ENCODE assay signal across 11 cellular contexts in genomic region chr14:92362781-92363235, GRCh38. TPM values are rescaled to one million over a fixed set of nuclear protein-coding genes. Genes with fewer than 3 reads are reported as not detected.
A peak's percentile ranks its signal among the peaks of the same experiment; 100 is the strongest.
DNase-seq lines count a peak whose midpoint lies in the region; ATAC-seq and TF ChIP-seq lines count a peak whose summit lies in the region.
"Had no signal": no experiment of that assay in that cellular context is flagged by ENCODE, and none has a peak within 500 bp of the region (broad histone marks: within the 10 kb centered on the region; RNA-seq: fewer than 3 reads in every experiment).

No MANE protein-coding gene starts in this region.

- peaks cover 0 to 4% of the 10 kb centered on the region in 2 donors for H3K4me1 ChIP-seq in ascending aorta
- H3K4me1 ChIP-seq: neural progenitor cell had no signal

- no peaks in the 10 kb centered on the region for H3K9me3 ChIP-seq in ascending aorta

- no peak overlapping the region for H3K27ac ChIP-seq in ascending aorta
- H3K27ac ChIP-seq: neural progenitor cell had no signal

- ATAC-seq in GM18520 (IDR thresholded peaks at IDR 0.05; ENCODE audit: unreplicated experiment) = no peak
- ATAC-seq in HG03097 (IDR thresholded peaks at IDR 0.05; ENCODE audit: low FRiP score, unreplicated experiment) = no peak
- ATAC-seq: activated T-cell treated with anti-CD3 and anti-CD28 coated beads, Interleukin-2, amount 50 U/mL, for 4 hours had no signal

- H3K27me3 ChIP-seq in ascending aorta = no peaks in the 10 kb centered on the region
- H3K27me3 ChIP-seq: neural progenitor cell had no signal

- intact Hi-C loops in ascending aorta (cut with DNase I) = loop anchor here (5.0 kb wide), 1 partner anchor 624 kb away; no protein-coding TSS in a partner anchor

- H3K4me3 ChIP-seq in ascending aorta = no peak overlapping the region
- H3K4me3 ChIP-seq: neural progenitor cell had no signal

- H3K36me3 ChIP-seq in ascending aorta = no peaks in the 10 kb centered on the region
- H3K36me3 ChIP-seq: neural progenitor cell had no signal

- TF ChIP-seq CTCF in ascending aorta (IDR thresholded peaks at IDR 0.05) = no peak

- peak in 10 of 14 donors; percentile 1 to 71 (median 31) for DNase-seq in C1 segment of cervical spinal cord (lab: John Stamatoyannopoulos, UW)
- DNase-seq in H4 (ENCODE audit: low spot score) = peak; percentile 29
- peak; percentile 41 to 86 for DNase-seq in ascending aorta (ENCODE audit: low spot score in 2 of 2)
- DNase-seq in medulla oblongata (ENCODE audit: extremely low spot score) = peak; percentile 75
- no peak for DNase-seq in activated CD4-positive, CD25-positive, alpha-beta regulatory T cell (lab: John Stamatoyannopoulos, UW)
- no peak for DNase-seq in activated gamma-delta T cell treated with Interleukin-2 at 50 U/mL for 16 hours
- DNase-seq: activated T-cell treated with anti-CD3 and anti-CD28 coated beads, Interleukin-2, amount 50 U/mL, for 4 hours; NCI-H774 had no signal

RNA-seq across cellular contexts. Expression of gene SLC24A4, which starts 39.8 kb away (rescaled TPM):
- total RNA-seq in H4 (2014; rRNA removed; shearing (Covaris generic)) = not detected in 2 replicates
- not detected for total RNA-seq in ascending aorta

Comparison
In these comparisons a context has a peak if more than half of its experiments do, and no peak if none do; other contexts are left out.
1. DNase-seq: peak in C1 segment of cervical spinal cord (10 of 14), H4 (single experiment), ascending aorta (2 of 2) and medulla oblongata (single experiment); none in activated CD4-positive, CD25-positive, alpha-beta regulatory T cell (0 of 4) and activated gamma-delta T cell treated with Interleukin-2 at 50 U/mL for 16 hours (single experiment).